ENCODE assay signal across 1 cellular context in genomic region chr16:48164907-48165715, GRCh38.
TF ChIP-seq lines count a peak whose summit lies in the region.

No MANE protein-coding gene starts in this region.

TF ChIP-seq in HepG2, 621 proteins besides CTCF, POLR2A, EP300 and RAD21 (continued from another document and continues in another):
- TF ChIP-seq, protein P1, sequence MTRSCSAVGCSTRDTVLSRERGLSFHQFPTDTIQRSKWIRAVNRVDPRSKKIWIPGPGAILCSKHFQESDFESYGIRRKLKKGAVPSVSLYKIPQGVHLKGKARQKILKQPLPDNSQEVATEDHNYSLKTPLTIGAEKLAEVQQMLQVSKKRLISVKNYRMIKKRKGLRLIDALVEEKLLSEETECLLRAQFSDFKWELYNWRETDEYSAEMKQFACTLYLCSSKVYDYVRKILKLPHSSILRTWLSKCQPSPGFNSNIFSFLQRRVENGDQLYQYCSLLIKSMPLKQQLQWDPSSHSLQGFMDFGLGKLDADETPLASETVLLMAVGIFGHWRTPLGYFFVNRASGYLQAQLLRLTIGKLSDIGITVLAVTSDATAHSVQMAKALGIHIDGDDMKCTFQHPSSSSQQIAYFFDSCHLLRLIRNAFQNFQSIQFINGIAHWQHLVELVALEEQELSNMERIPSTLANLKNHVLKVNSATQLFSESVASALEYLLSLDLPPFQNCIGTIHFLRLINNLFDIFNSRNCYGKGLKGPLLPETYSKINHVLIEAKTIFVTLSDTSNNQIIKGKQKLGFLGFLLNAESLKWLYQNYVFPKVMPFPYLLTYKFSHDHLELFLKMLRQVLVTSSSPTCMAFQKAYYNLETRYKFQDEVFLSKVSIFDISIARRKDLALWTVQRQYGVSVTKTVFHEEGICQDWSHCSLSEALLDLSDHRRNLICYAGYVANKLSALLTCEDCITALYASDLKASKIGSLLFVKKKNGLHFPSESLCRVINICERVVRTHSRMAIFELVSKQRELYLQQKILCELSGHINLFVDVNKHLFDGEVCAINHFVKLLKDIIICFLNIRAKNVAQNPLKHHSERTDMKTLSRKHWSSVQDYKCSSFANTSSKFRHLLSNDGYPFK (CRISPR knock-in tag; IDR thresholded peaks at IDR 0.05; ENCODE audit: borderline replicate concordance) = peak; percentile 62; the same call in 1 of the 2 replicates
- TF ChIP-seq KDM6A (CRISPR knock-in tag; IDR thresholded peaks at IDR 0.05; ENCODE audit: low read depth) (peak; percentile 80), ZNF614 (CRISPR knock-in tag; IDR thresholded peaks at IDR 0.05; ENCODE audit: borderline replicate concordance) (peak; percentile 54; the same call in 1 of the 2 replicates), ZNF34 (CRISPR knock-in tag; IDR thresholded peaks at IDR 0.05; ENCODE audit: borderline replicate concordance) (peak; percentile 66; the same call in 1 of the 2 replicates), BHLHE40 (IDR thresholded peaks at IDR 0.05; ENCODE audit: low read length) (peak; percentile 34; the same call in 1 of the 2 replicates), YEATS4 (CRISPR knock-in tag; IDR thresholded peaks at IDR 0.05; ENCODE audit: borderline replicate concordance) (peak; percentile 18; the same call in 1 of the 2 replicates), PATZ1 (CRISPR knock-in tag; IDR thresholded peaks at IDR 0.05) (peak; percentile 95), ZNF770 (CRISPR knock-in tag; IDR thresholded peaks at IDR 0.05) (peak; percentile 75), ZNF556 (CRISPR knock-in tag; IDR thresholded peaks at IDR 0.05; ENCODE audit: borderline replicate concordance) (0 out of 2 replicates have a peak, but pooled peaks have one; percentile 32), ZNF343 (CRISPR knock-in tag; IDR thresholded peaks at IDR 0.05) (0 out of 2 replicates have a peak, but pooled peaks have one; percentile 26), KDM5A (IDR thresholded peaks at IDR 0.05; ENCODE audit: borderline replicate concordance, low read length) (peak; percentile 75), ZFP36 (IDR thresholded peaks at IDR 0.05; ENCODE audit: borderline replicate concordance, low read depth, low read length, partially characterized antibody) (peak; percentile 100), ETV5 (CRISPR knock-in tag; IDR thresholded peaks at IDR 0.05; ENCODE audit: borderline replicate concordance) (peak; percentile 77; the same call in 1 of the 2 replicates), ZNF761 (CRISPR knock-in tag; conservative IDR thresholded peaks at IDR 0.05) (peak; percentile 76; the same call in 1 of the 2 replicates), PRDM4 (CRISPR knock-in tag; IDR thresholded peaks at IDR 0.05; ENCODE audit: borderline replicate concordance) (no peak), AHDC1 (CRISPR knock-in tag; IDR thresholded peaks at IDR 0.05; ENCODE audit: borderline replicate concordance) (peak; percentile 79; the same call in 1 of the 2 replicates), STAG1 (CRISPR knock-in tag; IDR thresholded peaks at IDR 0.05) (peak; percentile 98), MIER2 (CRISPR knock-in tag; IDR thresholded peaks at IDR 0.05) (no peak), SRSF4 (IDR thresholded peaks at IDR 0.05; ENCODE audit: low read depth, low read length, poor library complexity, severe bottlenecking) (no peak), ISL2 (CRISPR knock-in tag; IDR thresholded peaks at IDR 0.05) (0 out of 2 replicates have a peak, but pooled peaks have one; percentile 12), ERF (CRISPR knock-in tag; IDR thresholded peaks at IDR 0.05) (peak; percentile 90), KDM2A (CRISPR knock-in tag; IDR thresholded peaks at IDR 0.05; ENCODE audit: borderline replicate concordance, low read depth) (peak; percentile 71; the same call in 1 of the 2 replicates), ATF5 (CRISPR knock-in tag; IDR thresholded peaks at IDR 0.05; ENCODE audit: low read depth) (no peak), NR2C2 (CRISPR knock-in tag; IDR thresholded peaks at IDR 0.05; ENCODE audit: borderline replicate concordance) (peak; percentile 48; the same call in 1 of the 2 replicates), REXO4 (CRISPR knock-in tag; IDR thresholded peaks at IDR 0.05; ENCODE audit: borderline replicate concordance) (no peak)
- TF ChIP-seq, protein P2, sequence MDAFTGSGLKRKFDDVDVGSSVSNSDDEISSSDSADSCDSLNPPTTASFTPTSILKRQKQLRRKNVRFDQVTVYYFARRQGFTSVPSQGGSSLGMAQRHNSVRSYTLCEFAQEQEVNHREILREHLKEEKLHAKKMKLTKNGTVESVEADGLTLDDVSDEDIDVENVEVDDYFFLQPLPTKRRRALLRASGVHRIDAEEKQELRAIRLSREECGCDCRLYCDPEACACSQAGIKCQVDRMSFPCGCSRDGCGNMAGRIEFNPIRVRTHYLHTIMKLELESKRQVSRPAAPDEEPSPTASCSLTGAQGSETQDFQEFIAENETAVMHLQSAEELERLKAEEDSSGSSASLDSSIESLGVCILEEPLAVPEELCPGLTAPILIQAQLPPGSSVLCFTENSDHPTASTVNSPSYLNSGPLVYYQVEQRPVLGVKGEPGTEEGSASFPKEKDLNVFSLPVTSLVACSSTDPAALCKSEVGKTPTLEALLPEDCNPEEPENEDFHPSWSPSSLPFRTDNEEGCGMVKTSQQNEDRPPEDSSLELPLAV (CRISPR knock-in tag; conservative IDR thresholded peaks at IDR 0.05; ENCODE audit: low read depth) = no peak
- TF ChIP-seq, protein P3, sequence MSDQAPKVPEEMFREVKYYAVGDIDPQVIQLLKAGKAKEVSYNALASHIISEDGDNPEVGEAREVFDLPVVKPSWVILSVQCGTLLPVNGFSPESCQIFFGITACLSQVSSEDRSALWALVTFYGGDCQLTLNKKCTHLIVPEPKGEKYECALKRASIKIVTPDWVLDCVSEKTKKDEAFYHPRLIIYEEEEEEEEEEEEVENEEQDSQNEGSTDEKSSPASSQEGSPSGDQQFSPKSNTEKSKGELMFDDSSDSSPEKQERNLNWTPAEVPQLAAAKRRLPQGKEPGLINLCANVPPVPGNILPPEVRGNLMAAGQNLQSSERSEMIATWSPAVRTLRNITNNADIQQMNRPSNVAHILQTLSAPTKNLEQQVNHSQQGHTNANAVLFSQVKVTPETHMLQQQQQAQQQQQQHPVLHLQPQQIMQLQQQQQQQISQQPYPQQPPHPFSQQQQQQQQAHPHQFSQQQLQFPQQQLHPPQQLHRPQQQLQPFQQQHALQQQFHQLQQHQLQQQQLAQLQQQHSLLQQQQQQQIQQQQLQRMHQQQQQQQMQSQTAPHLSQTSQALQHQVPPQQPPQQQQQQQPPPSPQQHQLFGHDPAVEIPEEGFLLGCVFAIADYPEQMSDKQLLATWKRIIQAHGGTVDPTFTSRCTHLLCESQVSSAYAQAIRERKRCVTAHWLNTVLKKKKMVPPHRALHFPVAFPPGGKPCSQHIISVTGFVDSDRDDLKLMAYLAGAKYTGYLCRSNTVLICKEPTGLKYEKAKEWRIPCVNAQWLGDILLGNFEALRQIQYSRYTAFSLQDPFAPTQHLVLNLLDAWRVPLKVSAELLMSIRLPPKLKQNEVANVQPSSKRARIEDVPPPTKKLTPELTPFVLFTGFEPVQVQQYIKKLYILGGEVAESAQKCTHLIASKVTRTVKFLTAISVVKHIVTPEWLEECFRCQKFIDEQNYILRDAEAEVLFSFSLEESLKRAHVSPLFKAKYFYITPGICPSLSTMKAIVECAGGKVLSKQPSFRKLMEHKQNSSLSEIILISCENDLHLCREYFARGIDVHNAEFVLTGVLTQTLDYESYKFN (CRISPR knock-in tag; conservative IDR thresholded peaks at IDR 0.05) = peak; percentile 76
- TF ChIP-seq, protein P4, sequence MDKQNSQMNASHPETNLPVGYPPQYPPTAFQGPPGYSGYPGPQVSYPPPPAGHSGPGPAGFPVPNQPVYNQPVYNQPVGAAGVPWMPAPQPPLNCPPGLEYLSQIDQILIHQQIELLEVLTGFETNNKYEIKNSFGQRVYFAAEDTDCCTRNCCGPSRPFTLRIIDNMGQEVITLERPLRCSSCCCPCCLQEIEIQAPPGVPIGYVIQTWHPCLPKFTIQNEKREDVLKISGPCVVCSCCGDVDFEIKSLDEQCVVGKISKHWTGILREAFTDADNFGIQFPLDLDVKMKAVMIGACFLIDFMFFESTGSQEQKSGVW (CRISPR knock-in tag; IDR thresholded peaks at IDR 0.05; ENCODE audit: borderline replicate concordance) = no peak
